Comparison of ENCODE assay signal across 21 cellular contexts in the genomic region with DNA sequence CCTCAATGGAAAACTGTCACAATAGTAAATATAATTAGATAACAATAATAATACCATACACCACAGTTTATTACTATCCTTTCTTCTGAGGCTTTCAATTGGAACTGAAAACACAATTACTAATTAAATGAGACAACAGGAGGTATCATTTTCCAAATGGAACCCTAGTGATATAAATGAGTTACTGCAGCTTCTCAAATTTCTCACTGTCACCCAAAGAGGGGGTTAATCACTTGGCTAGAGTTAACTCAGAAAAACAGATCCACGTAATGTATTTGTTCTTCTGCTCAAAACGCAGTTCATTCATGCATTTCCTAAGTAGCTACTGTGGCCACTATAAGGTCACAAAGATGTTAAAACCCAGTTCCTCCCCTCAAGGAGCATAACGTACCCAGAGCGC.
DNase-seq lines count a peak whose midpoint lies in the region; ATAC-seq, FAIRE-seq and TF ChIP-seq lines count a peak whose summit lies in the region.
"Had no signal": no experiment of that assay in that cellular context is flagged by ENCODE, and none has a peak within 500 bp of the region (broad histone marks: within the 10 kb centered on the region; RNA-seq: fewer than 3 reads in every experiment).

No MANE protein-coding gene starts in this region.

- no peak overlapping the region for H3K4me3 Mint-ChIP-seq in CD4-positive, alpha-beta T cell
- H3K4me3 Mint-ChIP-seq: activated naive CD8-positive, alpha-beta T cell treated with anti-CD3 and anti-CD28 coated beads, Interleukin-2, amount 10 ng/mL, durations not matched to agents 7 days and 5 days had no signal

- no peak overlapping the region for H3K27ac ChIP-seq in CD4-positive, alpha-beta T cell (ENCODE audit: low read depth, low read length)
- H3K27ac ChIP-seq in HCT116 (ENCODE audit: low read depth, low read length) (no peak overlapping the region), upper lobe of left lung (no peak overlapping the region)
- H3K27ac ChIP-seq: transverse colon had no signal

- H3K4me1 ChIP-seq in HCT116 (ENCODE audit: control insufficient read depth in 1 of 2, insufficient read depth in 2 of 2, low read length in 2 of 2) (no peaks in the 10 kb centered on the region), upper lobe of left lung (peaks cover 0 to 12% (median 6%) of the 10 kb centered on the region in 4 donors)

- TF ChIP-seq POLR2A in HCT116 (IDR thresholded peaks at IDR 0.05; ENCODE audit: borderline replicate concordance, extremely low read depth, insufficient read depth, insufficient read length) (no peak), upper lobe of left lung (IDR thresholded peaks at IDR 0.05) (no peak)

- POLR2A ChIA-PET in CD4-positive, alpha-beta T cell (lab: Charles Lee), result interaction anchor here (0.6 kb wide), 1 partner anchor 10 kb away, joined by 3 read pairs; no protein-coding TSS in a partner anchor
- POLR2A ChIA-PET in HCT116 (lab: Charles Lee), result no interaction called here

- no peaks in the 10 kb centered on the region for H3K9me3 Mint-ChIP-seq in CD4-positive, alpha-beta T cell
- H3K9me3 Mint-ChIP-seq: activated naive CD8-positive, alpha-beta T cell treated with anti-CD3 and anti-CD28 coated beads, Interleukin-2, amount 10 ng/mL, durations not matched to agents 7 days and 5 days; activated T-helper 2 cell treated with anti-CD3 and anti-CD28 coated beads, Interferon-gamma antibody, Interleukin-2, Interleukin-4, amounts not matched to agents 10 μg/mL and 5 μg/mL and 100 μg/mL, durations not matched to agents 14 hours and 24 hours and 36 hours had no signal

- WGBS in upper lobe of left lung, 2 donors, result 89 to 92% methylated on average over 4 of the region's 4 CpGs

- H3K4me2 ChIP-seq in HCT116 (ENCODE audit: low read length), result no peak overlapping the region

- H4K20me1 ChIP-seq in HCT116 (ENCODE audit: insufficient read depth), result no peaks in the 10 kb centered on the region

- RAD21 ChIA-PET in HCT116 (lab: Charles Lee; ENCODE audit: low non-redundant PET in 1 of 2, low total read pairs in 2 of 2, uncharacterized antibody in 2 of 2, unreplicated experiment in 2 of 2), result no interaction called here

- CTCF ChIA-PET in CD4-positive, alpha-beta T cell (lab: Charles Lee), result no interaction called here
- CTCF ChIA-PET in HCT116 (lab: Charles Lee), result no interaction called here

- no peak overlapping the region for H2AFZ ChIP-seq in HCT116 (ENCODE audit: low read depth, low read length, poor library complexity, severe bottlenecking)

- no peaks in the 10 kb centered on the region for H3K9me3 ChIP-seq in CD4-positive, alpha-beta T cell (ENCODE audit: control insufficient read depth, low read length)
- H3K9me3 ChIP-seq in HCT116 (ENCODE audit: control insufficient read depth in 1 of 2, insufficient read depth in 1 of 2, low read depth in 1 of 2, low read length in 2 of 2) (no peaks in the 10 kb centered on the region), upper lobe of left lung (no peaks in the 10 kb centered on the region)
- H3K9me3 ChIP-seq: transverse colon had no signal

- FAIRE-seq in islet of Langerhans (lab: Jason Lieb, UNC), result peak; percentile 30
- FAIRE-seq: K562, small intestine had no signal

- no TSS peak for BruUV-seq in HCT116 (replicated peaks; lab: Mats Ljungman, UMichigan)

- H3K4me1 Mint-ChIP-seq in CD4-positive, alpha-beta T cell (ENCODE audit: low read depth), result peaks cover 69% of the 10 kb centered on the region

- no peak for TF ChIP-seq RAD21 in HCT116 (IDR thresholded peaks at IDR 0.05; ENCODE audit: low read depth)

- intact Hi-C loops in CD4-positive, alpha-beta T cell (cut with DNase I, micrococcal nuclease), result no loop called here
- intact Hi-C loops in HCT116 (cut with micrococcal nuclease), result no loop called here

- no peak for TF ChIP-seq CTCF in CD4-positive, alpha-beta T cell (IDR thresholded peaks at IDR 0.05)
- TF ChIP-seq CTCF in HCT116 (IDR thresholded peaks at IDR 0.05 in 2 of 3, conservative IDR thresholded peaks at IDR 0.05 in 1 of 3; ENCODE audit: borderline replicate concordance in 1 of 3, insufficient read depth in 1 of 3, low read depth in 2 of 3, low read length in 2 of 3) (peak in 1 of 3 experiments; percentile 38; a peak in 2 of 6 replicates), upper lobe of left lung (IDR thresholded peaks at IDR 0.05) (no peak)

- H3K36me3 Mint-ChIP-seq in CD4-positive, alpha-beta T cell (ENCODE audit: low read depth), result peaks cover 44% of the 10 kb centered on the region

- H3K79me2 ChIP-seq in HCT116 (ENCODE audit: insufficient read depth, low read length), result no peaks in the 10 kb centered on the region

- H3K27me3 ChIP-seq in CD4-positive, alpha-beta T cell (ENCODE audit: control insufficient read depth, insufficient read depth, low read length), result no peaks in the 10 kb centered on the region
- H3K27me3 ChIP-seq in HCT116 (ENCODE audit: insufficient read depth, low read length) (peaks cover 3% of the 10 kb centered on the region; the same call in 1 of the 2 replicates), upper lobe of left lung (no peaks in the 10 kb centered on the region)
- H3K27me3 ChIP-seq: transverse colon had no signal

- no peaks in the 10 kb centered on the region for H3K9me2 ChIP-seq in HCT116 (ENCODE audit: insufficient read depth)

- ATAC-seq in CD4-positive, alpha-beta T cell (ENCODE audit: poor library complexity), result no peak
- ATAC-seq in HCT116, result 0 out of 2 replicates have a peak, but pooled peaks have one; percentile 44
- no peak for ATAC-seq in upper lobe of left lung (ENCODE audit: low FRiP score in 2 of 2)
- ATAC-seq: K562, left ventricle myocardium superior had no signal

- H3K4me3 ChIP-seq in HCT116 (replicated peaks in 1 of 2; ENCODE audit: low read depth in 1 of 2, low read length in 2 of 2) (no peak overlapping the region), upper lobe of left lung (no peak overlapping the region)
- H3K4me3 ChIP-seq: K562, transverse colon had no signal

- H3K36me3 ChIP-seq in HCT116 (ENCODE audit: control insufficient read depth in 1 of 2, insufficient read depth in 2 of 2, low read length in 2 of 2) (no peaks in the 10 kb centered on the region), upper lobe of left lung (no peaks in the 10 kb centered on the region)
- H3K36me3 ChIP-seq: transverse colon had no signal

- H3K9ac ChIP-seq in HCT116 (ENCODE audit: low read length), result no peak overlapping the region

- TF ChIP-seq EP300 in upper lobe of left lung (IDR thresholded peaks at IDR 0.05), result no peak

- no peaks in the 10 kb centered on the region for H3K27me3 Mint-ChIP-seq in CD4-positive, alpha-beta T cell
- H3K27me3 Mint-ChIP-seq: activated naive CD8-positive, alpha-beta T cell treated with anti-CD3 and anti-CD28 coated beads, Interleukin-2, amount 10 ng/mL, durations not matched to agents 7 days and 5 days had no signal

- H3K27ac Mint-ChIP-seq in CD4-positive, alpha-beta T cell, result peak overlapping the region; percentile 38
- H3K27ac Mint-ChIP-seq: activated naive CD8-positive, alpha-beta T cell treated with anti-CD3 and anti-CD28 coated beads, Interleukin-2, amount 10 ng/mL, durations not matched to agents 7 days and 5 days; activated T-helper 2 cell treated with anti-CD3 and anti-CD28 coated beads, Interferon-gamma antibody, Interleukin-2, Interleukin-4, amounts not matched to agents 10 μg/mL and 5 μg/mL and 100 μg/mL, durations not matched to agents 14 hours and 24 hours and 36 hours had no signal

- DNase-seq in CD4-positive, alpha-beta T cell, result no peak
- DNase-seq in HCT116 (ENCODE audit: low read depth, low spot score), result no peak
- DNase-seq in NCI-H748 treated with DMSO at 0.1 percent for 48 hours (lab: John Stamatoyannopoulos, UW), result peak; percentile 85
- no peak for DNase-seq in NCI-H524 (lab: John Stamatoyannopoulos, UW)
- DNase-seq in cerebellum (ENCODE audit: low spot score), result no peak
- no peak for DNase-seq in upper lobe of left lung
- no peak for DNase-seq in AG08395 (ENCODE audit: low spot score)
- DNase-seq: activated CD4-positive, alpha-beta T cell treated with anti-CD3 and anti-CD28 coated beads for 48 hours; activated naive CD8-positive, alpha-beta T cell treated with anti-CD3 and anti-CD28 coated beads, Interleukin-2, amount 10 ng/mL, durations not matched to agents 7 days and 5 days; effector memory CD4-positive, alpha-beta T cell; left ventricle myocardium superior; NCI-H2107; NCI-H526; Right ventricle myocardium superior; small intestine; stimulated activated naive CD4-positive, alpha-beta T cell treated with Interleukin-2 at 50 U/mL for 16 hours; T-helper 1 cell; transverse colon had no signal

TF ChIP-seq in HCT116, 20 proteins besides CTCF, POLR2A, EP300 and RAD21:
- TF ChIP-seq EGR1 (IDR thresholded peaks at IDR 0.05; ENCODE audit: low read depth), result no peak
- TF ChIP-seq EZH2phosphoT487 (IDR thresholded peaks at IDR 0.05; ENCODE audit: borderline replicate concordance), result no peak
- TF ChIP-seq TCF7L2 (IDR thresholded peaks at IDR 0.05; ENCODE audit: borderline replicate concordance, extremely low read depth, insufficient read depth, insufficient read length), result no peak
TF ChIP-seq in HCT116: peak in this region for 0.
